Comparison of ENCODE assay signal across 1 cellular context in the genomic region with DNA sequence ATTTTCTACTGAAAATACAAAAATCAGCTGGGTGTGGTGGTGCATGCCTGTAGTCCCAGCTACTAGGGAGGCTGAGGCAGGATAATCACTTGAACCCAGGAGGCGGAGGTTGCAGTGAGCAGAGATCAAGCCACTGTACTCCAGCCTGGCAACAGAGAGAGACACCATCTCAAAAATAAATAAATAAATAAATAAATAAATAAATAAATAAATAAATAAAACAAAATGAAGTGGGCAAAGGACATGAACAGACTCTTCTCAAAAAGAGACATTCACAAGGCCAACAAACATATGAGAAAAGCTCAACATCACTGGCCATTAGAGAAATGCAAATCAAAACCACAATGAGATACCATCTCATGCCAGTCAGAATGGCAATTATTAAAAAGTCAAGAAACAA.
TF ChIP-seq lines count a peak whose summit lies in the region.

No MANE protein-coding gene starts in this region.

TF ChIP-seq in HEK293, 187 proteins besides CTCF, POLR2A, EP300 and RAD21 (continued from another document):
- TF ChIP-seq ZBTB21 (tag by site-specific recombination; IDR thresholded peaks at IDR 0.05) (0 out of 2 replicates have a peak, but pooled peaks have one; percentile 19), ZNF629 (tag by site-specific recombination; IDR thresholded peaks at IDR 0.05) (0 out of 2 replicates have a peak, but pooled peaks have one; percentile 24)
